1 cellular context compared by ENCODE assay signal in the genomic region with DNA sequence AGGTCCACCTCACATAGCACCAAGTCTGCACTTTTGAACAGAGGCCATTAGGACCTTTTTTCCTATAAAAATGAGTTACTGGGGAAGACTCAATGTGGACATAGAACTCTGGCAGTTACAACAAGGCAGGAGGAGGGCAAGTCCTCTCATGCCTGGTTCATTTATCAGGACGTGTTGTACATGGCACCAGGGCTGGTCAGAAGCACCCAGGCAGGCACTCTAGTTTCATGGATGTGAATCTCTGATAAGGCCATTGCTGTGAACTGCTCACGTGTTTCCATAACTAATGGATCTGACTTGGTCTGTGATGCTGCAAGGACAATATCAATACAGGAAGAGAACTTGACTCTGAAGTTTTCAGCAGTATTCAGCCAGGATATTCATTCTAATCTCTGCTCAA.
TF ChIP-seq lines count a peak whose summit lies in the region.

No MANE protein-coding gene starts in this region.

TF ChIP-seq in K562, 482 proteins besides CTCF, POLR2A, EP300 and RAD21 (continued from another document):
- TF ChIP-seq, protein P1, sequence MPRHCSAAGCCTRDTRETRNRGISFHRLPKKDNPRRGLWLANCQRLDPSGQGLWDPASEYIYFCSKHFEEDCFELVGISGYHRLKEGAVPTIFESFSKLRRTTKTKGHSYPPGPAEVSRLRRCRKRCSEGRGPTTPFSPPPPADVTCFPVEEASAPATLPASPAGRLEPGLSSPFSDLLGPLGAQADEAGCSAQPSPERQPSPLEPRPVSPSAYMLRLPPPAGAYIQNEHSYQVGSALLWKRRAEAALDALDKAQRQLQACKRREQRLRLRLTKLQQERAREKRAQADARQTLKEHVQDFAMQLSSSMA (CRISPR knock-in tag; IDR thresholded peaks at IDR 0.05): no peak
- TF ChIP-seq BHLHE40 (IDR thresholded peaks at IDR 0.05; ENCODE audit: low read length): peak; percentile 45; the same call in 1 of the 2 replicates
